In the genomic region with DNA sequence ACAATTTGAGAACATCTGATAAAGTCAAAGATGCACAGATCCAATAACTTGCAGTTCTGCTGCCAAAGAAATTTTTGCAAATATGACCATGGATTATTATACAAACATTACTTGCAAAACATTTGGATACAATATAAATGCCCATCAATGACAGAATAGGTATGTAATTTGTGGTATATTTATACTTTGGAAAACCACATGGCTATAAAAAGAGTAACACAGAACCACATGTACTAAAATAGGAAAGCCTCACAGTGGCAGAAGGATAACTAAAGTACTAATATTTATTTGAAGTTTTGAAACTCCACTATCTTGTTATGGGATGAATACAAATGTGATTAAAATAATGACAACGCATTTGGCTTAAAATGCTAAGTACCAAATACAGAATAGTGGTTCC, we compare ENCODE assay signal across 25 cellular contexts. TPM values are rescaled to one million over a fixed set of nuclear protein-coding genes. Genes with fewer than 3 reads are reported as not detected.
DNase-seq lines count a peak whose midpoint lies in the region; ATAC-seq, FAIRE-seq and TF ChIP-seq lines count a peak whose summit lies in the region.
"Had no signal": no experiment of that assay in that cellular context is flagged by ENCODE, and none has a peak within 500 bp of the region (broad histone marks: within the 10 kb centered on the region; RNA-seq: fewer than 3 reads in every experiment).

No MANE protein-coding gene starts in this region.

- POLR2A ChIA-PET in HepG2 (lab: Yijun Ruan, JAX), result no interaction called here

- ATAC-seq in HepG2, result no peak
- ATAC-seq in right lobe of liver, result no peak
- ATAC-seq in aorta (ENCODE audit: low FRiP score), result no peak
- no peak for ATAC-seq in HG02759 (IDR thresholded peaks at IDR 0.05; ENCODE audit: unreplicated experiment)
- ATAC-seq: A549, GM12878 had no signal

- intact Hi-C loops in HepG2 (cut with micrococcal nuclease; ENCODE audit: unreplicated experiment) (no loop called here), right lobe of liver (cut with DNase I) (no loop called here), aorta (cut with DNase I) (no loop called here)

- TF ChIP-seq CTCF in HepG2 (CRISPR knock-in tag; IDR thresholded peaks at IDR 0.05) (no peak), right lobe of liver (IDR thresholded peaks at IDR 0.05) (no peak)

- H3K36me3 ChIP-seq in HepG2 (replicated peaks in 1 of 2; ENCODE audit: control insufficient read depth in 1 of 2, insufficient read depth in 2 of 2, low read length in 2 of 2) (no peaks in the 10 kb centered on the region), right lobe of liver (no peaks in the 10 kb centered on the region), SK-N-MC (ENCODE audit: insufficient read depth, low read length) (no peaks in the 10 kb centered on the region), aorta (ENCODE audit: control insufficient read depth in 1 of 2, insufficient read depth in 2 of 2, low read length in 1 of 2) (no peaks in the 10 kb centered on the region)

- DNase-seq in HepG2 (ENCODE audit: low spot score) (no peak), right lobe of liver (no peak), SK-N-MC (ENCODE audit: low read depth, low spot score) (no peak), myocyte (ENCODE audit: low read depth) (peak; percentile 32), aorta (no peak), HuH-7.5 (ENCODE audit: low spot score) (no peak)
- DNase-seq: AML-193; C1 segment of cervical spinal cord; CD4-positive, alpha-beta memory T cell; CD4-positive, CD25-positive, alpha-beta regulatory T cell; CD8-positive, alpha-beta memory T cell; COR-L47; DMS 273 treated with DMSO at 0.1 percent for 48 hours; DMS153; DMS53; DMS79; DND-41; EL; GDM1 had no signal

- peaks cover 18% of the 10 kb centered on the region for H3K4me1 ChIP-seq in HepG2 (ENCODE audit: insufficient read depth, low read length)
- no peaks in the 10 kb centered on the region for H3K4me1 ChIP-seq in right lobe of liver
- no peaks in the 10 kb centered on the region for H3K4me1 ChIP-seq in aorta (ENCODE audit: control insufficient read depth in 1 of 2, insufficient read depth in 2 of 2, low read length in 2 of 2)
- H3K4me1 ChIP-seq: A549 had no signal

- TF ChIP-seq POLR2A in HepG2 (IDR thresholded peaks at IDR 0.05; ENCODE audit: insufficient read depth in 1 of 2, low read depth in 2 of 2, low read length in 2 of 2) (no peak), right lobe of liver (IDR thresholded peaks at IDR 0.05) (no peak)

- H4K20me1 ChIP-seq in HepG2 (ENCODE audit: insufficient read depth, low read length), result no peaks in the 10 kb centered on the region

- CTCF ChIA-PET in HepG2 (lab: Yijun Ruan, JAX; ENCODE audit: low intra/inter-chr PET ratio, low total read pairs), result no interaction called here

- WGBS in HepG2 (ENCODE audit: low lambda C conversion rate), result 2% methylated on average over 1 of the region's 1 CpG
- WGBS in right lobe of liver (ENCODE audit: insufficient coverage, low coverage, low lambda C conversion rate, missing lambda C conversion rate), result 50% methylated on average over 1 of the region's 1 CpG
- WGBS in aorta, 2 donors, result 69 to 79% methylated on average over 1 of the region's 1 CpG

- no peak overlapping the region for H3K27ac ChIP-seq in HepG2 (ENCODE audit: extremely low read length, insufficient read depth, low read length)
- H3K27ac ChIP-seq in right lobe of liver, result no peak overlapping the region
- peak overlapping the region; percentile 90 for H3K27ac ChIP-seq in SK-N-MC
- H3K27ac ChIP-seq in aorta (ENCODE audit: low read depth in 1 of 2, low read length in 2 of 2), result no peak overlapping the region
- H3K27ac ChIP-seq: 22Rv1, A549 had no signal

- H3K4me3 ChIP-seq in HepG2 (replicated peaks in 1 of 3; ENCODE audit: insufficient read depth in 1 of 3, low read depth in 2 of 3, low read length in 3 of 3) (no peak overlapping the region), right lobe of liver (no peak overlapping the region), SK-N-MC (no peak overlapping the region), aorta (ENCODE audit: low read length in 2 of 2) (no peak overlapping the region)
- H3K4me3 ChIP-seq: A549, GM12878 had no signal

- BruUV-seq in HepG2 (replicated peaks; lab: Mats Ljungman, UMichigan), result no TSS peak

- H3K9ac ChIP-seq in HepG2 (ENCODE audit: insufficient read depth, low read depth, low read length), result no peak overlapping the region
- no peak overlapping the region for H3K9ac ChIP-seq in SK-N-MC (ENCODE audit: insufficient read length)

- TF ChIP-seq EP300 in HepG2 (IDR thresholded peaks at IDR 0.05; ENCODE audit: low read depth in 2 of 2, low read length in 2 of 2), result no peak
- no peak for TF ChIP-seq EP300 in HepG2 (CRISPR knock-in tag; IDR thresholded peaks at IDR 0.05; ENCODE audit: borderline replicate concordance)

- in situ Hi-C loops in HepG2 (cut with HindIII; ENCODE audit: extremely low pct_ligation_motif_present, low pct_unique_long_range_greater_than_20kb), result no loop called here

- H3K27me3 ChIP-seq in HepG2 (ENCODE audit: control insufficient read depth in 1 of 2, insufficient read depth in 2 of 2, low read length in 2 of 2), result no peaks in the 10 kb centered on the region; a peak in 1 of 5 replicates
- no peaks in the 10 kb centered on the region for H3K27me3 ChIP-seq in right lobe of liver
- no peaks in the 10 kb centered on the region for H3K27me3 ChIP-seq in aorta (ENCODE audit: control insufficient read depth in 1 of 2, insufficient read depth in 2 of 2, low read length in 1 of 2)

- H3K79me2 ChIP-seq in HepG2 (ENCODE audit: insufficient read depth, low read length), result no peaks in the 10 kb centered on the region

- H3K9me3 ChIP-seq in HepG2 (ENCODE audit: low read length) (no peaks in the 10 kb centered on the region), right lobe of liver (no peaks in the 10 kb centered on the region), SK-N-MC (ENCODE audit: low read depth, low read length) (peaks cover 6% of the 10 kb centered on the region; the same call in 1 of the 2 replicates), aorta (ENCODE audit: control insufficient read depth, low read length) (no peaks in the 10 kb centered on the region)
- H3K9me3 ChIP-seq: A549 had no signal

- H2AFZ ChIP-seq in HepG2 (ENCODE audit: low read length), result no peak overlapping the region

- FAIRE-seq in HepG2 (lab: Jason Lieb, UNC), result no peak
- FAIRE-seq: A549, GM12878, GM12892, GM18507 had no signal

- no peak for TF ChIP-seq RAD21 in HepG2 (CRISPR knock-in tag; IDR thresholded peaks at IDR 0.05)

- no peak overlapping the region for H3K4me2 ChIP-seq in HepG2 (ENCODE audit: low read depth, low read length)
- H3K4me2 ChIP-seq: A549 had no signal

TF ChIP-seq in HepG2, 621 proteins besides CTCF, POLR2A, EP300 and RAD21 (continues in another document):
- TF ChIP-seq SCMH1 (CRISPR knock-in tag; IDR thresholded peaks at IDR 0.05; ENCODE audit: borderline replicate concordance), result no peak
- TF ChIP-seq ZNF7 (CRISPR knock-in tag; IDR thresholded peaks at IDR 0.05), result no peak
- TF ChIP-seq, protein P1, sequence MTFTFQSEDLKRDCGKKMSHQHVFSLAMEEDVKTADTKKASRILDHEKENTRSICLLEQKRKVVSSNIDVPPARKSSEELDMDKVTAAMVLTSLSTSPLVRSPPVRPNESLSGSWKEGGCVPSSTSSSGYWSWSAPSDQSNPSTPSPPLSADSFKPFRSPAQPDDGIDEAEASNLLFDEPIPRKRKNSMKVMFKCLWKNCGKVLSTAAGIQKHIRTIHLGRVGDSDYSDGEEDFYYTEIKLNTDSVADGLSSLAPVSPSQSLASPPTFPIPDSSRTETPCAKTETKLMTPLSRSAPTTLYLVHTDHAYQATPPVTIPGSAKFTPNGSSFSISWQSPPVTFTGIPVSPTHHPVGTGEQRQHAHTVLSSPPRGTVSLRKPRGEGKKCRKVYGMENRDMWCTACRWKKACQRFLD (CRISPR knock-in tag; IDR thresholded peaks at IDR 0.05; ENCODE audit: borderline replicate concordance), result no peak
- no peak for TF ChIP-seq DNMT3B (CRISPR knock-in tag; conservative IDR thresholded peaks at IDR 0.05)
- no peak for TF ChIP-seq MAF1 (CRISPR knock-in tag; IDR thresholded peaks at IDR 0.05; ENCODE audit: borderline replicate concordance)

RNA-seq across cellular contexts. Expression of a gene that starts 51.8 kb away (rescaled TPM):
- total RNA-seq in HepG2 (2016; rRNA removed; fragmentation: Illumina TruSeq; extraction: Trizol), result 178 and 190 TPM in 2 replicates
- total RNA-seq in HepG2 (2016; cell fraction: cytosol; rRNA removed; fragmentation: Illumina TruSeq; extraction: Trizol; ENCODE audit: low read depth), result 20.2 and 22.6 TPM in 2 replicates
- 187 and 195 TPM in 2 replicates for total RNA-seq in HepG2 (2016; cell fraction: insoluble cytoplasmic fraction; rRNA removed; fragmentation: Illumina TruSeq; extraction: Trizol)
- 118 and 122 TPM in 2 replicates for total RNA-seq in HepG2 (2016; cell fraction: membrane; rRNA removed; fragmentation: Illumina TruSeq; extraction: Trizol)
- 194 and 207 TPM in 2 replicates for total RNA-seq in HepG2 (2016; cell fraction: nucleus; rRNA removed; fragmentation: Illumina TruSeq; extraction: Trizol)
- 40.1 and 44.1 TPM in 2 replicates for polyA plus RNA-seq in HepG2 (2011; rRNA removed)
- polyA plus RNA-seq in HepG2 (2011; cell fraction: cytosol; rRNA removed), result 14.0 and 24.2 TPM in 2 replicates
- 43.5 and 66.4 TPM in 2 replicates for polyA plus RNA-seq in HepG2 (2011; cell fraction: nucleus; rRNA removed)
- 68.3 and 73.4 TPM in 2 replicates for polyA plus RNA-seq in HepG2 (2012)
- 17.2 and 23.7 TPM in 2 replicates for polyA plus RNA-seq in HepG2 (2016; cell fraction: cytosol; fragmentation: Illumina TruSeq; extraction: Trizol; ENCODE audit: low read depth)
- polyA plus RNA-seq in HepG2 (2016; cell fraction: insoluble cytoplasmic fraction; fragmentation: Illumina TruSeq; extraction: Trizol; ENCODE audit: low read depth), result 90.6 and 103 TPM in 2 replicates
- 49.0 and 50.6 TPM in 2 replicates for polyA plus RNA-seq in HepG2 (2016; cell fraction: membrane; fragmentation: Illumina TruSeq; extraction: Trizol; ENCODE audit: low read depth)
- polyA plus RNA-seq in HepG2 (2016; cell fraction: nucleus; fragmentation: Illumina TruSeq; extraction: Trizol; ENCODE audit: insufficient read depth, low read depth), result 135 and 139 TPM in 2 replicates
- 16.0 and 24.1 TPM in 2 replicates for polyA minus RNA-seq in HepG2 (2011; rRNA and poly(A)+ RNA removed; ENCODE audit: low replicate concordance)
- polyA minus RNA-seq in HepG2 (2011; cell fraction: cytosol; rRNA and poly(A)+ RNA removed), result 45.0 and 49.4 TPM in 2 replicates
- 71.5 and 98.2 TPM in 2 replicates for polyA minus RNA-seq in HepG2 (2011; cell fraction: nucleus; rRNA and poly(A)+ RNA removed)
- total RNA-seq in right lobe of liver, result 10 to 100 TPM; 26.1 to 37.7 (median 33.0) TPM
- 49.1 and 57.7 TPM in 2 replicates for total RNA-seq in myocyte
- polyA plus RNA-seq in myocyte (2012), result 41.8 TPM
- total RNA-seq in aorta, result 100 to 1,000 TPM; 118 to 131 TPM
- polyA plus RNA-seq in aorta, result 10 to 100 TPM; 29.7 to 56.5 TPM
